In genomic region chr18:55448390-55448789, GRCh38 we compare ENCODE assay signal across 21 cellular contexts.
DNase-seq lines count a peak whose midpoint lies in the region; ATAC-seq, FAIRE-seq and TF ChIP-seq lines count a peak whose summit lies in the region.
"Had no signal": no experiment of that assay in that cellular context is flagged by ENCODE, and none has a peak within 500 bp of the region (broad histone marks: within the 10 kb centered on the region; RNA-seq: fewer than 3 reads in every experiment).

No MANE protein-coding gene starts in this region.

- no peaks in the 10 kb centered on the region for H3K27me3 Mint-ChIP-seq in nephron progenitor cell (ENCODE audit: low read depth, poor library complexity)

- no peak for TF ChIP-seq CTCF in nephron progenitor cell (IDR thresholded peaks at IDR 0.05)

- DNase-seq in NCI-H1417 (lab: John Stamatoyannopoulos, UW): peak in 2 of 3 experiments; percentile 18 to 36
- no peak for DNase-seq in NCI-H1417 treated with DMSO at 0.1 percent for 48 hours (lab: John Stamatoyannopoulos, UW)
- DNase-seq in GM12891 (ENCODE audit: insufficient read length, low spot score): no peak
- peak; percentile 66 for DNase-seq in NCI-H69 (lab: John Stamatoyannopoulos, UW)
- no peak for DNase-seq in nephron progenitor cell
- DNase-seq in HPDE6-E6E7 (ENCODE audit: extremely low spot score): no peak
- no peak for DNase-seq in mesenteric fat pad (ENCODE audit: low spot score)
- DNase-seq: ACHN; C1 segment of cervical spinal cord; CD8-positive, alpha-beta T cell; DMS153; GDM1; MG63; NCI-H1048; NCI-H1694; NCI-H2081; NCI-H446 treated with DMSO at 0.1 percent for 48 hours; NCI-H82; SHP77 treated with DMSO at 0.1 percent for 48 hours had no signal

- ATAC-seq in SK-N-SH treated with all-trans-retinoic acid at 6 μM for 48 hours: no peak
- ATAC-seq: CD8-positive, alpha-beta T cell had no signal

- H3K4me3 Mint-ChIP-seq in nephron progenitor cell: no peak overlapping the region
- H3K4me3 Mint-ChIP-seq: CD8-positive, alpha-beta T cell had no signal

- peak; percentile 76 for FAIRE-seq in GM12891 (lab: Jason Lieb, UNC)
- FAIRE-seq: GM19239 had no signal

- H3K4me1 Mint-ChIP-seq in nephron progenitor cell: peaks cover 27% of the 10 kb centered on the region

- peaks cover 41% of the 10 kb centered on the region for H3K9me3 Mint-ChIP-seq in nephron progenitor cell
- H3K9me3 Mint-ChIP-seq: CD8-positive, alpha-beta T cell had no signal

- peaks cover 66% of the 10 kb centered on the region for H3K36me3 Mint-ChIP-seq in nephron progenitor cell (ENCODE audit: low read depth)
- H3K36me3 Mint-ChIP-seq: CD8-positive, alpha-beta T cell had no signal

- no peak for TF ChIP-seq POLR2A in GM12891 (IDR thresholded peaks at IDR 0.05; ENCODE audit: low read depth, low read length)

- H3K27ac Mint-ChIP-seq in nephron progenitor cell: peak overlapping the region; percentile 62
- H3K27ac Mint-ChIP-seq: CD8-positive, alpha-beta T cell had no signal

TF ChIP-seq in GM12891, 5 proteins besides CTCF, POLR2A, EP300 and RAD21:
- TF ChIP-seq TAF1 (IDR thresholded peaks at IDR 0.05; ENCODE audit: low read depth, low read length) (no peak), SPI1 (IDR thresholded peaks at IDR 0.05; ENCODE audit: low read depth, low read length) (no peak), POLR2AphosphoS5 (IDR thresholded peaks at IDR 0.05; ENCODE audit: low read depth, low read length) (no peak), PAX5 (IDR thresholded peaks at IDR 0.05; ENCODE audit: insufficient read depth, low read length, severe bottlenecking) (no peak), POU2F2 (IDR thresholded peaks at IDR 0.05; ENCODE audit: low read depth, low read length) (no peak)

TF ChIP-seq in SK-N-SH treated with all-trans-retinoic acid at 6 μM for 48 hours, 23 proteins besides CTCF, POLR2A, EP300 and RAD21:
- TF ChIP-seq CREB5 (CRISPR knock-in tag; IDR thresholded peaks at IDR 0.05; ENCODE audit: low read depth): no peak

Comparison
In these comparisons a context has a peak if more than half of its experiments do, and no peak if none do; other contexts are left out.
1. DNase-seq: peak in NCI-H1417 (2 of 3) and NCI-H69 (single experiment); none in NCI-H1417 treated with DMSO at 0.1 percent for 48 hours (single experiment), GM12891 (single experiment), nephron progenitor cell (single experiment), HPDE6-E6E7 (single experiment) and mesenteric fat pad (single experiment).